2 cellular contexts compared by ENCODE assay signal in the genomic region with DNA sequence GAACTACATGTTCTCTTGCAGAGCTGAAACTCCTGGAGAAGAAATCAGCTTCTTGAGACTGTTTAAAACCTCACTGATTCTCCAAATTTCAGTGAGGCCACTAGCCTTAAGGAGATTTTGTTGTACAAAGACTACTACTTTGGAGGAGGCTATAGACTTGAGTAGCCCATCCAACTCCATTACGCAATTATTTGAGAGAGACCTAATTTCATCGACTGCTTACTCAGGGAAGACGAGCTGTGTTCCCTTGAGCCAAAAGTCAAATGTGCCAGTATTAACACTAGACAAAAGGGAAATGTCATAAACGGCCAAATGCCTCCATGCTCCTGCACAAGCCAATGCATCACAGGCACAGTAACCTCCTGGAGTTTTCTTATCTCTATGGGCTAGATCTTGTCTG.
TF ChIP-seq lines count a peak whose summit lies in the region.

No MANE protein-coding gene starts in this region.

TF ChIP-seq in IMR-90, 13 proteins besides CTCF, POLR2A, EP300 and RAD21:
- TF ChIP-seq BHLHE40 (IDR thresholded peaks at IDR 0.05; ENCODE audit: low read depth, low read length) (no peak), CEBPB (IDR thresholded peaks at IDR 0.05; ENCODE audit: low read depth, low read length) (peak; percentile 51; the same call in 1 of the 2 replicates)

TF ChIP-seq in K562, 482 proteins besides CTCF, POLR2A, EP300 and RAD21:
- TF ChIP-seq ASH1L (IDR thresholded peaks at IDR 0.05; ENCODE audit: borderline replicate concordance, low read depth, partially characterized antibody): no peak
- TF ChIP-seq SIRT6 (IDR thresholded peaks at IDR 0.05; ENCODE audit: low read depth, low read length): no peak
- TF ChIP-seq KLF16 (IDR thresholded peaks at IDR 0.05): no peak
- TF ChIP-seq, protein P1, sequence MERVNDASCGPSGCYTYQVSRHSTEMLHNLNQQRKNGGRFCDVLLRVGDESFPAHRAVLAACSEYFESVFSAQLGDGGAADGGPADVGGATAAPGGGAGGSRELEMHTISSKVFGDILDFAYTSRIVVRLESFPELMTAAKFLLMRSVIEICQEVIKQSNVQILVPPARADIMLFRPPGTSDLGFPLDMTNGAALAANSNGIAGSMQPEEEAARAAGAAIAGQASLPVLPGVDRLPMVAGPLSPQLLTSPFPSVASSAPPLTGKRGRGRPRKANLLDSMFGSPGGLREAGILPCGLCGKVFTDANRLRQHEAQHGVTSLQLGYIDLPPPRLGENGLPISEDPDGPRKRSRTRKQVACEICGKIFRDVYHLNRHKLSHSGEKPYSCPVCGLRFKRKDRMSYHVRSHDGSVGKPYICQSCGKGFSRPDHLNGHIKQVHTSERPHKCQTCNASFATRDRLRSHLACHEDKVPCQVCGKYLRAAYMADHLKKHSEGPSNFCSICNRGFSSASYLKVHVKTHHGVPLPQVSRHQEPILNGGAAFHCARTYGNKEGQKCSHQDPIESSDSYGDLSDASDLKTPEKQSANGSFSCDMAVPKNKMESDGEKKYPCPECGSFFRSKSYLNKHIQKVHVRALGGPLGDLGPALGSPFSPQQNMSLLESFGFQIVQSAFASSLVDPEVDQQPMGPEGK (CRISPR knock-in tag; IDR thresholded peaks at IDR 0.05; ENCODE audit: borderline replicate concordance): no peak
- no peak for TF ChIP-seq ZNF253 (CRISPR knock-in tag; conservative IDR thresholded peaks at IDR 0.05)
- TF ChIP-seq CBX3 (IDR thresholded peaks at IDR 0.05; ENCODE audit: borderline replicate concordance in 1 of 2, low read length in 2 of 2): no peak
- TF ChIP-seq CEBPB (tag; IDR thresholded peaks at IDR 0.05): peak; percentile 67
- TF ChIP-seq CEBPG (CRISPR knock-in tag; IDR thresholded peaks at IDR 0.05): no peak
- TF ChIP-seq CEBPG (tag; conservative IDR thresholded peaks at IDR 0.05 in 1 of 2, IDR thresholded peaks at IDR 0.05 in 1 of 2): peak; percentile 63 to 70; a peak in 3 of 4 replicates
- TF ChIP-seq CREM (IDR thresholded peaks at IDR 0.05; ENCODE audit: low read depth): no peak
- TF ChIP-seq CTBP1 (IDR thresholded peaks at IDR 0.05; ENCODE audit: borderline replicate concordance): no peak
- no peak for TF ChIP-seq CBX5 (IDR thresholded peaks at IDR 0.05; ENCODE audit: borderline replicate concordance, low read depth)
